ENCODE assay signal across 1 cellular context in the genomic region with DNA sequence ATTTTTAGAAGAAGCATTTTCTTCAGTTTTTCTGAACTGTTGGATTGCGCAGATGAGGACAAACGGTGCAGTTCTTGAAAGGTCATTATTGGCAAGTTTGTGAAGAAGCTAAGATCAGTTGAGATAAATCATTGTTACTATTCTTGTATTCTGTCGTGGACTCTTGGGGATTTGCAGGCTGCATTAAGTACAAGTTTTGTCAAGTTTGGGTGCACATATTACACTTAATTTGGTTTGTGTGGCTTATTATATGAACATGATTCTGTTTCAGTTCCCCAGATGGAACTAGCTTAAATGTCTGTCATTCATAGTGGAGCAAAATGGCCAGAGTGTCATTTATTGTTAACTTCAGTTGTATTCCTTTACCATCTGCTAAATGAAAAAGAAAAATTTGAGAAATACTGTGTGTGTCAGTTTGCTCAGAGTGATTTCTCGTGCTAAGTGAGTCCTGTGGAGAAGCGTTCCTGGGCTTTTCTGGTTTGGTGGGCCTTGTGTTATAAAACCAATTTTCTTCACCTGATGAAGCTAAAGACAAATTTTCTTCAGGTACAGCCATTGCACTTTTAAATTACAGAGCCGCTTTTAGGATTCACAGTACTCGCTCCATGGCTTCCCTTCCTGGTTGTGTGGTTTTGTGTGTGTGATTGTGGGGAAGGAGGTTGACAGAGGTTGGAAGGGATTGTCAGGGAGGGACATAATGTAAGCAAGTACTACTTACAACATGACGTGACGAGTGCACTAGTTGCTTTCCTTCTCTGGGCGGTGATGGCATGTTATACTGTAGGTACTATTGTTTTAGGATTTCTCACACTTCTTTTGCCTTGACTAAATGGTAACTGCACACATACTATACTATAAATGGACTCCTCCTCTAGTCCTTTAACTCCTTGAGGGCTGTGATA.
TF ChIP-seq lines count a peak whose summit lies in the region.

No MANE protein-coding gene starts in this region.

TF ChIP-seq in GM12878, 131 proteins besides CTCF, POLR2A, EP300 and RAD21 (continued from another document):
- TF ChIP-seq CEBPZ (IDR thresholded peaks at IDR 0.05; ENCODE audit: low read depth, low read length) (no peak), JUNB (IDR thresholded peaks at IDR 0.05) (peak; percentile 65), GABPA (IDR thresholded peaks at IDR 0.05; ENCODE audit: low read depth) (no peak), ZBTB11 (CRISPR knock-in tag; IDR thresholded peaks at IDR 0.05) (no peak), FOXK2 (IDR thresholded peaks at IDR 0.05) (no peak), ELK1 (IDR thresholded peaks at IDR 0.05; ENCODE audit: low read depth, low read length) (no peak), SMAD5 (IDR thresholded peaks at IDR 0.05; ENCODE audit: low read depth) (no peak), GATAD2B (conservative IDR thresholded peaks at IDR 0.05; ENCODE audit: low read depth) (no peak), CREB1 (IDR thresholded peaks at IDR 0.05; ENCODE audit: low read depth) (no peak), NKRF (conservative IDR thresholded peaks at IDR 0.05) (no peak), POU2F2 (IDR thresholded peaks at IDR 0.05; ENCODE audit: borderline replicate concordance, low read depth, low read length) (peak; percentile 40; the same call in 1 of the 3 replicates), SRF (IDR thresholded peaks at IDR 0.05; ENCODE audit: low read depth in 2 of 2, low read length in 2 of 2) (no peak)
- TF ChIP-seq, protein P1, sequence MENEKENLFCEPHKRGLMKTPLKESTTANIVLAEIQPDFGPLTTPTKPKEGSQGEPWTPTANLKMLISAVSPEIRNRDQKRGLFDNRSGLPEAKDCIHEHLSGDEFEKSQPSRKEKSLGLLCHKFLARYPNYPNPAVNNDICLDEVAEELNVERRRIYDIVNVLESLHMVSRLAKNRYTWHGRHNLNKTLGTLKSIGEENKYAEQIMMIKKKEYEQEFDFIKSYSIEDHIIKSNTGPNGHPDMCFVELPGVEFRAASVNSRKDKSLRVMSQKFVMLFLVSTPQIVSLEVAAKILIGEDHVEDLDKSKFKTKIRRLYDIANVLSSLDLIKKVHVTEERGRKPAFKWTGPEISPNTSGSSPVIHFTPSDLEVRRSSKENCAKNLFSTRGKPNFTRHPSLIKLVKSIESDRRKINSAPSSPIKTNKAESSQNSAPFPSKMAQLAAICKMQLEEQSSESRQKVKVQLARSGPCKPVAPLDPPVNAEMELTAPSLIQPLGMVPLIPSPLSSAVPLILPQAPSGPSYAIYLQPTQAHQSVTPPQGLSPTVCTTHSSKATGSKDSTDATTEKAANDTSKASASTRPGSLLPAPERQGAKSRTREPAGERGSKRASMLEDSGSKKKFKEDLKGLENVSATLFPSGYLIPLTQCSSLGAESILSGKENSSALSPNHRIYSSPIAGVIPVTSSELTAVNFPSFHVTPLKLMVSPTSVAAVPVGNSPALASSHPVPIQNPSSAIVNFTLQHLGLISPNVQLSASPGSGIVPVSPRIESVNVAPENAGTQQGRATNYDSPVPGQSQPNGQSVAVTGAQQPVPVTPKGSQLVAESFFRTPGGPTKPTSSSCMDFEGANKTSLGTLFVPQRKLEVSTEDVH (IDR thresholded peaks at IDR 0.05; ENCODE audit: low read depth, partially characterized antibody): no peak
- TF ChIP-seq, protein P2, sequence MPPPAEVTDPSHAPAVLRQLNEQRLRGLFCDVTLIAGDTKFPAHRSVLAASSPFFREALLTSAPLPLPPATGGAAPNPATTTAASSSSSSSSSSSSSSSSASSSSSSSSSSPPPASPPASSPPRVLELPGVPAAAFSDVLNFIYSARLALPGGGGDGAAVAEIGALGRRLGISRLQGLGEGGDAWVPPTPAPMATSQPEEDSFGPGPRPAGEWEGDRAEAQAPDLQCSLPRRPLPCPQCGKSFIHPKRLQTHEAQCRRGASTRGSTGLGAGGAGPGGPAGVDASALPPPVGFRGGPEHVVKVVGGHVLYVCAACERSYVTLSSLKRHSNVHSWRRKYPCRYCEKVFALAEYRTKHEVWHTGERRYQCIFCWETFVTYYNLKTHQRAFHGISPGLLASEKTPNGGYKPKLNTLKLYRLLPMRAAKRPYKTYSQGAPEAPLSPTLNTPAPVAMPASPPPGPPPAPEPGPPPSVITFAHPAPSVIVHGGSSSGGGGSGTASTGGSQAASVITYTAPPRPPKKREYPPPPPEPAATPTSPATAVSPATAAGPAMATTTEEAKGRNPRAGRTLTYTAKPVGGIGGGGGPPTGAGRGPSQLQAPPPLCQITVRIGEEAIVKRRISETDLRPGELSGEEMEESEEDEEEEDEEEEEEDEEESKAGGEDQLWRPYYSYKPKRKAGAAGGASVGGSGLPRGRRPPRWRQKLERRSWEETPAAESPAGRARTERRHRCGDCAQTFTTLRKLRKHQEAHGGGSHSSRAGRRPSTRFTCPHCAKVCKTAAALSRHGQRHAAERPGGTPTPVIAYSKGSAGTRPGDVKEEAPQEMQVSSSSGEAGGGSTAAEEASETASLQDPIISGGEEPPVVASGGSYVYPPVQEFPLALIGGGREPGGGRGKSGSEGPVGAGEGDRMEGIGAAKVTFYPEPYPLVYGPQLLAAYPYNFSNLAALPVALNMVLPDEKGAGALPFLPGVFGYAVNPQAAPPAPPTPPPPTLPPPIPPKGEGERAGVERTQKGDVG (CRISPR knock-in tag; IDR thresholded peaks at IDR 0.05): no peak
